In the genomic region with DNA sequence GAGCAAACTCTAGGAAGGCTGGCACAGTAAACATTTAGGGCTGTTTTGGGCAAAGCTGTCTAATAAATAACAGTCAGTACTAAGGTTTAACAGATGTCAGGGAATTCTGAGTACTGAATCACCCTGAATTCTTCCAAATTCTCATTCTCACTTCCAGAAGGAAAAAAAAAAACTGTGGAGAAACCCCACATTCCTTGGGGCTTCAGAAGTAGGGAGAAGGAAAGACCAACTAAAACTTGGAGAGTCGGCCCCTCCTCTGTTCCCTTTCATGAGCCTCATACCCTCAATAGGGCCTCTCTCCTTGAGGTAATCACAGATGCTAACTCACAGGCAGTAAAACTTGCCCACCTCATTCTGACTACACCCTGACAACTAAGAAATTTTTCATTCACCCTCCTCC, we compare ENCODE assay signal across 26 cellular contexts.
DNase-seq lines count a peak whose midpoint lies in the region; TF ChIP-seq lines count a peak whose summit lies in the region.
"Had no signal": no experiment of that assay in that cellular context is flagged by ENCODE, and none has a peak within 500 bp of the region (broad histone marks: within the 10 kb centered on the region; RNA-seq: fewer than 3 reads in every experiment).

No MANE protein-coding gene starts in this region.

- H3K36me3 Mint-ChIP-seq in Calu3 (ENCODE audit: insufficient read depth, unreplicated experiment) = no peaks in the 10 kb centered on the region
- H3K36me3 Mint-ChIP-seq: activated naive CD8-positive, alpha-beta T cell treated with anti-CD3 and anti-CD28 coated beads, Interleukin-2, amount 10 ng/mL, durations not matched to agents 7 days and 5 days; CD8-positive, alpha-beta T cell had no signal

- no peaks in the 10 kb centered on the region for H3K27me3 ChIP-seq in osteoblast (ENCODE audit: insufficient read depth, low read length)
- H3K27me3 ChIP-seq in stomach = no peaks in the 10 kb centered on the region
- H3K27me3 ChIP-seq: dorsolateral prefrontal cortex, sigmoid colon had no signal

- TF ChIP-seq POLR2A in stomach (IDR thresholded peaks at IDR 0.05) = no peak

- H2AFZ ChIP-seq in osteoblast (ENCODE audit: low read length) = peak overlapping the region; percentile 66

- no peak overlapping the region for H3K4me3 Mint-ChIP-seq in Calu3 (ENCODE audit: low read depth, unreplicated experiment)
- H3K4me3 Mint-ChIP-seq: activated CD8-positive, alpha-beta T cell treated with anti-CD3 and anti-CD28 coated beads, Interleukin-2, amount 10 ng/mL, durations not matched to agents 7 days and 5 days; activated naive CD8-positive, alpha-beta T cell treated with anti-CD3 and anti-CD28 coated beads, Interleukin-2, amount 10 ng/mL, durations not matched to agents 7 days and 5 days; B cell; CD8-positive, alpha-beta T cell; central memory CD8-positive, alpha-beta T cell; T-helper 1 cell treated with Interleukin-12 subunit alpha and Interleukin-12 subunit beta and Interleukin-4 antibody, amounts not matched to agents 30 μg/mL and 1 μg/mL, for 36 hours had no signal

- H3K9me3 ChIP-seq in osteoblast (ENCODE audit: low read depth, low read length) (no peaks in the 10 kb centered on the region), stomach (no peaks in the 10 kb centered on the region)
- H3K9me3 ChIP-seq: sigmoid colon had no signal

- H3K4me3 ChIP-seq in osteoblast (ENCODE audit: insufficient read depth, low read length) = no peak overlapping the region
- no peak overlapping the region for H3K4me3 ChIP-seq in stomach
- H3K4me3 ChIP-seq: dorsolateral prefrontal cortex, lung, sigmoid colon, SK-N-MC had no signal

- H3K4me1 ChIP-seq in osteoblast (ENCODE audit: insufficient read depth, low read length) (peaks cover 18% of the 10 kb centered on the region), stomach (no peaks in the 10 kb centered on the region)
- H3K4me1 ChIP-seq: sigmoid colon had no signal

- no peak overlapping the region for H3K4me2 ChIP-seq in osteoblast (ENCODE audit: insufficient read depth, low read length)

- H3K36me3 ChIP-seq in osteoblast (ENCODE audit: insufficient read depth, low read length) (no peaks in the 10 kb centered on the region), stomach (no peaks in the 10 kb centered on the region)
- H3K36me3 ChIP-seq: sigmoid colon had no signal

- peaks cover 41% of the 10 kb centered on the region for H3K4me1 Mint-ChIP-seq in Calu3 (ENCODE audit: low read depth, unreplicated experiment)
- H3K4me1 Mint-ChIP-seq: B cell had no signal

- 4 to 81% (median 66%) methylated on average over 1 of the region's 1 CpG for WGBS in stomach, 5 donors

- no peak for TF ChIP-seq EP300 in stomach (IDR thresholded peaks at IDR 0.05)

- intact Hi-C loops in Calu3 (cut with micrococcal nuclease; ENCODE audit: unreplicated experiment) = loop anchor here (2.0 kb wide), 1 partner anchor 34 kb away; no protein-coding TSS in a partner anchor
- intact Hi-C loops in stomach (cut with DNase I; ENCODE audit: low total_unique reads) = no loop called here

- H3K79me2 ChIP-seq in osteoblast (ENCODE audit: insufficient read depth, low read length) = no peaks in the 10 kb centered on the region

- H3K27me3 Mint-ChIP-seq in Calu3 (ENCODE audit: unreplicated experiment) = no peaks in the 10 kb centered on the region
- H3K27me3 Mint-ChIP-seq: progenitor cell of endocrine pancreas had no signal

- peaks cover 4% of the 10 kb centered on the region for H3K9me3 Mint-ChIP-seq in Calu3 (ENCODE audit: low read depth, unreplicated experiment)
- H3K9me3 Mint-ChIP-seq: CD8-positive, alpha-beta T cell had no signal

- no peaks in the 10 kb centered on the region for H4K20me1 ChIP-seq in osteoblast (ENCODE audit: insufficient read depth, low read length)

- CTCF ChIA-PET in Calu3 (lab: Charles Lee) = interaction anchor here (1.3 kb wide), 1 partner anchor 9 kb away, joined by 4 read pairs; no protein-coding TSS in a partner anchor

- no peak for DNase-seq in Calu3
- peak; percentile 29 for DNase-seq in LHCN-M2 (ENCODE audit: low read depth)
- DNase-seq in fibroblast of peridontal ligament (ENCODE audit: extremely low read depth) = peak; percentile 41
- no peak for DNase-seq in osteoblast (ENCODE audit: insufficient read length, low spot score, missing footprints)
- no peak for DNase-seq in dermis blood vessel endothelial cell
- DNase-seq in 8988T = no peak
- no peak for DNase-seq in stomach
- DNase-seq in activated CD4-positive, CD25-positive, alpha-beta regulatory T cell treated with anti-CD3 and anti-CD28 coated beads, Interleukin-2, amount 50 U/mL, for 72 hours = no peak
- DNase-seq: activated CD8-positive, alpha-beta T cell treated with anti-CD3 and anti-CD28 coated beads, Interleukin-2, amount 10 ng/mL, durations not matched to agents 7 days and 5 days; activated effector memory CD4-positive, alpha-beta T cell treated with anti-CD3 and anti-CD28 coated beads, Interleukin-2, amount 50 U/mL, for 16 hours; activated naive CD8-positive, alpha-beta T cell treated with anti-CD3 and anti-CD28 coated beads, Interleukin-2, amount 10 ng/mL, durations not matched to agents 7 days and 5 days; activated T-cell treated with anti-CD3 and anti-CD28 coated beads for 4 hours; CD8-positive, alpha-beta T cell; dorsolateral prefrontal cortex; Kasumi-1; NCI-H146; sigmoid colon; stimulated activated CD4-positive, alpha-beta T cell treated with anti-CD3 and anti-CD28 coated beads, Interleukin-15, amount 100 ng/mL, for 24 hours; stimulated activated naive CD4-positive, alpha-beta T cell had no signal

- BruUV-seq in Calu3 (replicated peaks; lab: Mats Ljungman, UMichigan) = no TSS peak

- TF ChIP-seq CTCF in Calu3 (IDR thresholded peaks at IDR 0.05; ENCODE audit: unreplicated experiment) (no peak), osteoblast (IDR thresholded peaks at IDR 0.05; ENCODE audit: extremely low read depth, low read depth, low read length) (no peak), stomach (IDR thresholded peaks at IDR 0.05) (no peak)

- no peak overlapping the region for H3K27ac ChIP-seq in osteoblast (ENCODE audit: low read depth, low read length)
- no peak overlapping the region for H3K27ac ChIP-seq in stomach
- H3K27ac ChIP-seq: dorsolateral prefrontal cortex, HL-60, sigmoid colon, SK-N-MC had no signal

- H3K27ac Mint-ChIP-seq in Calu3 (ENCODE audit: unreplicated experiment) = peak overlapping the region; percentile 88
- H3K27ac Mint-ChIP-seq: activated CD8-positive, alpha-beta T cell treated with anti-CD3 and anti-CD28 coated beads, Interleukin-2, amount 10 ng/mL, durations not matched to agents 7 days and 5 days; activated naive CD8-positive, alpha-beta T cell treated with anti-CD3 and anti-CD28 coated beads, Interleukin-2, amount 10 ng/mL, durations not matched to agents 7 days and 5 days; B cell; CD8-positive, alpha-beta T cell; progenitor cell of endocrine pancreas; T-helper 1 cell treated with Interleukin-12 subunit alpha and Interleukin-12 subunit beta and Interleukin-4 antibody, amounts not matched to agents 30 μg/mL and 1 μg/mL, for 36 hours had no signal

Comparison
In these comparisons a context has a peak if more than half of its experiments do, and no peak if none do; other contexts are left out.
1. DNase-seq: peak in LHCN-M2 (single experiment) and fibroblast of peridontal ligament (single experiment); none in Calu3 (single experiment), osteoblast (single experiment), dermis blood vessel endothelial cell (single experiment), 8988T (single experiment), stomach (single experiment) and activated CD4-positive, CD25-positive, alpha-beta regulatory T cell treated with anti-CD3 and anti-CD28 coated beads, Interleukin-2, amount 50 U/mL, for 72 hours (single experiment).